ENCODE assay signal across 13 cellular contexts in genomic region chr9:129464972-129465833, GRCh38.
DNase-seq lines count a peak whose midpoint lies in the region; ATAC-seq and TF ChIP-seq lines count a peak whose summit lies in the region.
"Had no signal": no experiment of that assay in that cellular context is flagged by ENCODE, and none has a peak within 500 bp of the region (broad histone marks: within the 10 kb centered on the region; RNA-seq: fewer than 3 reads in every experiment).

No MANE protein-coding gene starts in this region.

- H3K36me3 ChIP-seq in mucosa of stomach (ENCODE audit: control insufficient read depth, insufficient read depth, low read length) = no peaks in the 10 kb centered on the region
- H3K36me3 ChIP-seq: gastrocnemius medialis had no signal

- H3K9ac ChIP-seq in mucosa of stomach (ENCODE audit: low read length) = peak overlapping the region; percentile 37

- TF ChIP-seq CTCF in brain (conservative IDR thresholded peaks at IDR 0.05) (no peak), omental fat pad (IDR thresholded peaks at IDR 0.05) (no peak)

- no peak overlapping the region for H3K4me3 ChIP-seq in mucosa of stomach (ENCODE audit: low read length)
- H3K4me3 ChIP-seq: gastrocnemius medialis had no signal

- H3K4me1 Mint-ChIP-seq in brain = peaks cover 91% of the 10 kb centered on the region
- H3K4me1 Mint-ChIP-seq: stimulated activated memory B cell treated with anti-CD40 and anti-IgM and Interleukin-4, amounts not matched to agents 10 μg/mL and 1 μg/mL and 100 μg/mL, for 72 hours had no signal

- peak overlapping the region; percentile 81 to 99 (median 97) for H3K27ac Mint-ChIP-seq in brain
- H3K27ac Mint-ChIP-seq: stimulated activated memory B cell treated with anti-CD40 and anti-IgM and Interleukin-4, amounts not matched to agents 10 μg/mL and 1 μg/mL and 100 μg/mL, for 72 hours; T-helper 2 cell treated with Interferon-gamma antibody and Interleukin-4, amounts not matched to agents 5 μg/mL and 100 μg/mL, for 36 hours had no signal

- H3K36me3 Mint-ChIP-seq in brain = no peaks in the 10 kb centered on the region
- H3K36me3 Mint-ChIP-seq: stimulated activated memory B cell treated with anti-CD40 and anti-IgM and Interleukin-4, amounts not matched to agents 10 μg/mL and 1 μg/mL and 100 μg/mL, for 72 hours had no signal

- H3K9me3 Mint-ChIP-seq in brain = peaks cover 0 to 4% (median 0%) of the 10 kb centered on the region in 5 experiments
- H3K9me3 Mint-ChIP-seq: central memory CD8-positive, alpha-beta T cell; stimulated activated memory B cell treated with anti-CD40 and anti-IgM and Interleukin-4, amounts not matched to agents 10 μg/mL and 1 μg/mL and 100 μg/mL, for 72 hours; T-helper 2 cell treated with Interferon-gamma antibody and Interleukin-4, amounts not matched to agents 5 μg/mL and 100 μg/mL, for 36 hours had no signal

- peaks cover 4% of the 10 kb centered on the region for H3K27me3 Mint-ChIP-seq in brain
- H3K27me3 Mint-ChIP-seq: central memory CD8-positive, alpha-beta T cell had no signal

- H3K27me3 ChIP-seq in mucosa of stomach (ENCODE audit: control insufficient read depth, insufficient read depth, low read length) = no peaks in the 10 kb centered on the region
- H3K27me3 ChIP-seq: gastrocnemius medialis had no signal

- H3K4me1 ChIP-seq in mucosa of stomach (ENCODE audit: control insufficient read depth, insufficient read depth, low read length) = peaks cover 27% of the 10 kb centered on the region

- ATAC-seq in omental fat pad (ENCODE audit: low FRiP score) (no peak), GM18498 (IDR thresholded peaks at IDR 0.05; ENCODE audit: unreplicated experiment) (no peak)
- ATAC-seq: gastrocnemius medialis; stimulated activated memory B cell treated with anti-CD40 and anti-IgM and Interleukin-4, amounts not matched to agents 10 μg/mL and 1 μg/mL and 100 μg/mL, for 72 hours had no signal

- DNase-seq in A172 (ENCODE audit: low spot score) (peak; percentile 50), HK-2 (ENCODE audit: unreplicated experiment) (peak; percentile 59), omental fat pad (ENCODE audit: low spot score) (no peak), NCI-H1417 (lab: John Stamatoyannopoulos, UW) (no peak), NCI-H526 (lab: John Stamatoyannopoulos, UW) (no peak)
- DNase-seq: gastrocnemius medialis, NCI-H524 treated with DMSO at 0.1 percent for 48 hours had no signal

- H3K4me3 Mint-ChIP-seq in brain = peak overlapping the region in 1 of 5 experiments; percentile 32
- H3K4me3 Mint-ChIP-seq: central memory CD8-positive, alpha-beta T cell; stimulated activated memory B cell treated with anti-CD40 and anti-IgM and Interleukin-4, amounts not matched to agents 10 μg/mL and 1 μg/mL and 100 μg/mL, for 72 hours; T-helper 2 cell treated with Interferon-gamma antibody and Interleukin-4, amounts not matched to agents 5 μg/mL and 100 μg/mL, for 36 hours had no signal

- H3K9me3 ChIP-seq in mucosa of stomach (ENCODE audit: control insufficient read depth, low read length) = no peaks in the 10 kb centered on the region
- H3K9me3 ChIP-seq: gastrocnemius medialis had no signal

Comparison
In these comparisons a context has a peak if more than half of its experiments do, and no peak if none do; other contexts are left out.
1. DNase-seq: peak in A172 (single experiment) and HK-2 (single experiment); none in omental fat pad (single experiment), NCI-H1417 (0 of 3) and NCI-H526 (0 of 2).